Comparison of ENCODE assay signal across 8 cellular contexts in genomic region chr11:613369-613968, GRCh38. TPM values are rescaled to one million over a fixed set of nuclear protein-coding genes. Genes with fewer than 3 reads are reported as not detected.
DNase-seq lines count a peak whose midpoint lies in the region; ATAC-seq and TF ChIP-seq lines count a peak whose summit lies in the region.
"Had no signal": no experiment of that assay in that cellular context is flagged by ENCODE, and none has a peak within 500 bp of the region (broad histone marks: within the 10 kb centered on the region; RNA-seq: fewer than 3 reads in every experiment).

No MANE protein-coding gene starts in this region.

- H3K36me3 Mint-ChIP-seq in activated T-helper 17 cell treated with anti-CD3 and anti-CD28 coated beads, Interleukin-2, amount 50 U/mL, for 72 hours (ENCODE audit: low read depth) = peaks cover 27% of the 10 kb centered on the region
- H3K36me3 Mint-ChIP-seq: activated naive CD4-positive, alpha-beta T cell treated with anti-CD3 and anti-CD28 coated beads, Interleukin-2, amount 50 U/mL, for 24 hours had no signal

- no peaks in the 10 kb centered on the region for H3K4me1 Mint-ChIP-seq in activated T-helper 17 cell treated with anti-CD3 and anti-CD28 coated beads, Interleukin-2, amount 50 U/mL, for 72 hours

- no peak overlapping the region for H3K27ac Mint-ChIP-seq in activated T-helper 17 cell treated with anti-CD3 and anti-CD28 coated beads, Interleukin-2, amount 50 U/mL, for 72 hours
- H3K27ac Mint-ChIP-seq: activated naive CD4-positive, alpha-beta T cell treated with anti-CD3 and anti-CD28 coated beads, Interleukin-2, amount 50 U/mL, for 24 hours had no signal

- peak; percentile 99 for DNase-seq in H7
- peak; percentile 39 to 60 for DNase-seq in PC-9
- DNase-seq in Right ventricle myocardium superior = peak; percentile 77
- DNase-seq in stimulated activated CD4-positive, alpha-beta T cell treated with anti-CD3 and anti-CD28 coated beads, Interleukin-12 subunit alpha, Interleukin-12 subunit beta, amount 100 ng/mL, for 48 hours (ENCODE audit: low read depth in 2 of 3, low spot score in 1 of 3) = peak; percentile 69 to 80 (median 76)

- H3K9me3 ChIP-seq in PC-9 (ENCODE audit: insufficient read depth, low read depth) = no peaks in the 10 kb centered on the region

- no peaks in the 10 kb centered on the region for H3K27me3 ChIP-seq in H7 (ENCODE audit: control insufficient read depth, insufficient read depth, low read length)
- H3K27me3 ChIP-seq in PC-9 (ENCODE audit: insufficient read depth, low read depth) = no peaks in the 10 kb centered on the region

- BruUV-seq in PC-9 (replicated peaks; lab: Mats Ljungman, UMichigan) = no TSS peak

- peaks cover 13% of the 10 kb centered on the region for H3F3A ChIP-seq in PC-9 (ENCODE audit: insufficient read depth, low read depth)

- H3K4me1 ChIP-seq in PC-9 (replicated peaks; ENCODE audit: insufficient read depth) = no peaks in the 10 kb centered on the region

- POLR2A ChIA-PET in PC-9 (lab: Charles Lee; ENCODE audit: unreplicated experiment) = interaction anchor here (0.5 kb wide), 1 partner anchor 316 kb away, joined by 3 read pairs; no protein-coding TSS in a partner anchor

- intact Hi-C loops in PC-9 (cut with micrococcal nuclease; ENCODE audit: unreplicated experiment) (no loop called here), Right ventricle myocardium superior (cut with DNase I) (no loop called here)

- peak overlapping the region; percentile 9; the same call in 1 of the 2 replicates for H3K4me3 ChIP-seq in H7 (ENCODE audit: insufficient read depth, low read depth, low read length)
- no peak overlapping the region for H3K4me3 ChIP-seq in PC-9

- H3K9me2 ChIP-seq in PC-9 (ENCODE audit: insufficient read depth) = no peaks in the 10 kb centered on the region

- H2AFZ ChIP-seq in PC-9 = no peak overlapping the region

- H3K79me2 ChIP-seq in PC-9 (ENCODE audit: low read depth) = no peaks in the 10 kb centered on the region

- H4K20me1 ChIP-seq in PC-9 (ENCODE audit: insufficient read depth) = peaks cover 7% of the 10 kb centered on the region

- CTCF ChIA-PET in PC-9 (lab: Charles Lee) = no interaction called here

- peak overlapping the region; percentile 38; the same call in 1 of the 2 replicates for H3K4me2 ChIP-seq in PC-9

- H3K9me3 Mint-ChIP-seq in activated T-helper 17 cell treated with anti-CD3 and anti-CD28 coated beads, Interleukin-2, amount 50 U/mL, for 72 hours = no peaks in the 10 kb centered on the region
- H3K9me3 Mint-ChIP-seq: activated naive CD4-positive, alpha-beta T cell treated with anti-CD3 and anti-CD28 coated beads, Interleukin-2, amount 50 U/mL, for 24 hours had no signal

- no peak for TF ChIP-seq CTCF in PC-9 (conservative IDR thresholded peaks at IDR 0.05)

- peaks cover 17% of the 10 kb centered on the region for H3K36me3 ChIP-seq in H7 (replicated peaks; ENCODE audit: control insufficient read depth, insufficient read depth, low read length)
- no peaks in the 10 kb centered on the region for H3K36me3 ChIP-seq in PC-9 (ENCODE audit: low read depth)

- no peak overlapping the region for H3K27ac ChIP-seq in PC-9

- peak overlapping the region; percentile 75 for H3K4me3 Mint-ChIP-seq in activated T-helper 17 cell treated with anti-CD3 and anti-CD28 coated beads, Interleukin-2, amount 50 U/mL, for 72 hours

- ATAC-seq in activated T-helper 17 cell treated with anti-CD3 and anti-CD28 coated beads, Interleukin-2, amount 50 U/mL, for 72 hours (replicated peaks) = peak; percentile 18
- peak; percentile 1 for ATAC-seq in Right ventricle myocardium superior (ENCODE audit: poor library complexity)
- no peak for ATAC-seq in GM19324 (IDR thresholded peaks at IDR 0.05; ENCODE audit: low FRiP score, unreplicated experiment)
- no peak for ATAC-seq in HG03135 (IDR thresholded peaks at IDR 0.05; ENCODE audit: unreplicated experiment)

- no peaks in the 10 kb centered on the region for H3K27me3 Mint-ChIP-seq in activated T-helper 17 cell treated with anti-CD3 and anti-CD28 coated beads, Interleukin-2, amount 50 U/mL, for 72 hours
- H3K27me3 Mint-ChIP-seq: activated naive CD4-positive, alpha-beta T cell treated with anti-CD3 and anti-CD28 coated beads, Interleukin-2, amount 50 U/mL, for 24 hours had no signal

RNA-seq across cellular contexts. Expression of gene IRF7, which starts 2.3 kb away (rescaled TPM):
- total RNA-seq in H7 (2014; rRNA removed; shearing (Covaris generic)) = 13.6 and 14.6 TPM in 2 replicates
- total RNA-seq in PC-9 (2021) (10.7 and 13.1 TPM in 2 replicates), Right ventricle myocardium superior (7.5 TPM)
- 10 to 100 TPM; 14.7 to 25.8 TPM for total RNA-seq in activated T-helper 17 cell treated with anti-CD3 and anti-CD28 coated beads, Interleukin-2, amount 50 U/mL, for 72 hours

RNA-seq across cellular contexts. Expression of gene CDHR5, which starts 11.3 kb away (rescaled TPM):
- not detected in 2 replicates for total RNA-seq in H7 (2014; rRNA removed; shearing (Covaris generic))
- not detected in 2 replicates for total RNA-seq in PC-9 (2021)
- not detected for total RNA-seq in activated T-helper 17 cell treated with anti-CD3 and anti-CD28 coated beads, Interleukin-2, amount 50 U/mL, for 72 hours
- total RNA-seq in Right ventricle myocardium superior = not detected

RNA-seq across cellular contexts. Expression of gene SCT, which starts 13.5 kb away (rescaled TPM):
- total RNA-seq in H7 (2014; rRNA removed; shearing (Covaris generic)) = not detected in 2 replicates
- total RNA-seq in PC-9 (2021) (not detected in 2 replicates), Right ventricle myocardium superior (not detected)
- total RNA-seq in activated T-helper 17 cell treated with anti-CD3 and anti-CD28 coated beads, Interleukin-2, amount 50 U/mL, for 72 hours = not detected

RNA-seq across cellular contexts. Expression of gene DRD4, which starts 23.6 kb away (rescaled TPM):
- total RNA-seq in H7 (2014; rRNA removed; shearing (Covaris generic)) = 1.8 and 2.1 TPM in 2 replicates
- total RNA-seq in PC-9 (2021) (0.35 and 1.4 TPM in 2 replicates), Right ventricle myocardium superior (not detected)
- total RNA-seq in activated T-helper 17 cell treated with anti-CD3 and anti-CD28 coated beads, Interleukin-2, amount 50 U/mL, for 72 hours = 1 to 10 TPM in 1 of 2 donors, under 1 TPM in 1; 0.48 to 3.8 TPM

RNA-seq across cellular contexts. Expression of gene PHRF1, which starts 37.2 kb away (rescaled TPM):
- 37.5 and 42.1 TPM in 2 replicates for total RNA-seq in H7 (2014; rRNA removed; shearing (Covaris generic))
- total RNA-seq in PC-9 (2021) = 21.7 and 24.5 TPM in 2 replicates
- total RNA-seq in activated T-helper 17 cell treated with anti-CD3 and anti-CD28 coated beads, Interleukin-2, amount 50 U/mL, for 72 hours = 10 to 100 TPM; 37.8 to 55.6 TPM
- 16.5 TPM for total RNA-seq in Right ventricle myocardium superior

Comparison
In these comparisons a context has a peak if more than half of its experiments do, and no peak if none do; other contexts are left out.
1. ATAC-seq: peak in activated T-helper 17 cell treated with anti-CD3 and anti-CD28 coated beads, Interleukin-2, amount 50 U/mL, for 72 hours (single experiment) and Right ventricle myocardium superior (single experiment); none in GM19324 (single experiment) and HG03135 (single experiment).
2. Peak in every context shown above with its lines, with median percentiles within 50 percentile points of each other: DNase-seq.